ENCODE assay signal across 18 cellular contexts in genomic region chr20:36823126-36823525, GRCh38. TPM values are rescaled to one million over a fixed set of nuclear protein-coding genes. Genes with fewer than 3 reads are reported as not detected.
DNase-seq lines count a peak whose midpoint lies in the region; ATAC-seq, FAIRE-seq and TF ChIP-seq lines count a peak whose summit lies in the region.
"Had no signal": no experiment of that assay in that cellular context is flagged by ENCODE, and none has a peak within 500 bp of the region (broad histone marks: within the 10 kb centered on the region; RNA-seq: fewer than 3 reads in every experiment).

No MANE protein-coding gene starts in this region.

- peaks cover 33% of the 10 kb centered on the region for H3K4me1 Mint-ChIP-seq in mesothelial cell of epicardium

- H3K4me2 ChIP-seq in osteoblast (ENCODE audit: insufficient read depth, low read length), result no peak overlapping the region

- H3K9me3 Mint-ChIP-seq in mesothelial cell of epicardium, result no peaks in the 10 kb centered on the region

- H3K27ac Mint-ChIP-seq in mesothelial cell of epicardium, result no peak overlapping the region

- H3K4me3 ChIP-seq in osteoblast (ENCODE audit: insufficient read depth, low read length) (no peak overlapping the region), small intestine (ENCODE audit: low read depth in 1 of 2, low read length in 2 of 2) (no peak overlapping the region)
- H3K4me3 ChIP-seq: MG63 had no signal

- H3K27me3 Mint-ChIP-seq in mesothelial cell of epicardium (ENCODE audit: low read depth), result no peaks in the 10 kb centered on the region

- 51 to 75% (median 69%) methylated on average over 5 of the region's 5 CpGs for WGBS in small intestine, 3 donors

- no peak for TF ChIP-seq CTCF in 22Rv1 (IDR thresholded peaks at IDR 0.05)
- no peak for TF ChIP-seq CTCF in osteoblast (IDR thresholded peaks at IDR 0.05; ENCODE audit: extremely low read depth, low read depth, low read length)
- no peak for TF ChIP-seq CTCF in mesothelial cell of epicardium (IDR thresholded peaks at IDR 0.05; ENCODE audit: unreplicated experiment)

- H3K36me3 ChIP-seq in osteoblast (ENCODE audit: insufficient read depth, low read length), result peaks cover 56% of the 10 kb centered on the region
- peaks cover 0 to 4% of the 10 kb centered on the region in 2 donors for H3K36me3 ChIP-seq in small intestine (ENCODE audit: control insufficient read depth in 2 of 2, insufficient read depth in 2 of 2, low read length in 2 of 2)

- H3K27me3 ChIP-seq in osteoblast (ENCODE audit: insufficient read depth, low read length) (no peaks in the 10 kb centered on the region), small intestine (ENCODE audit: control insufficient read depth in 2 of 2, insufficient read depth in 2 of 2, low read length in 2 of 2) (no peaks in the 10 kb centered on the region)
- H3K27me3 ChIP-seq: MG63 had no signal

- no peak for FAIRE-seq in small intestine (lab: Jason Lieb, UNC)
- FAIRE-seq: astrocyte, urothelium cell line had no signal

- peaks cover 26% of the 10 kb centered on the region for H3K79me2 ChIP-seq in osteoblast (ENCODE audit: insufficient read depth, low read length)

- no peak overlapping the region for H2AFZ ChIP-seq in osteoblast (ENCODE audit: low read length)

- no peak for ATAC-seq in GM21447 (IDR thresholded peaks at IDR 0.05; ENCODE audit: unreplicated experiment)

- H3K36me3 Mint-ChIP-seq in mesothelial cell of epicardium, result peaks cover 37% of the 10 kb centered on the region

- H3K9me3 ChIP-seq in osteoblast (ENCODE audit: low read depth, low read length), result no peaks in the 10 kb centered on the region
- H3K9me3 ChIP-seq in small intestine (ENCODE audit: control insufficient read depth, low read depth), result no peaks in the 10 kb centered on the region
- H3K9me3 ChIP-seq: MG63 had no signal

- DNase-seq in NCI-H1694 (lab: John Stamatoyannopoulos, UW), result peak; percentile 63
- peak; percentile 83 for DNase-seq in cerebellum (ENCODE audit: low spot score)
- peak; percentile 63 for DNase-seq in osteoblast (ENCODE audit: insufficient read length, low spot score, missing footprints)
- DNase-seq in mesothelial cell of epicardium (ENCODE audit: low spot score in 2 of 2, unreplicated experiment in 2 of 2), result no peak
- no peak for DNase-seq in small intestine
- no peak for DNase-seq in SIG-M5 (lab: John Stamatoyannopoulos, UW)
- DNase-seq: activated gamma-delta T cell treated with Interleukin-2 at 50 U/mL for 16 hours; MG63; NCI-H2107; NK-92 treated with Interleukin-12 subunit alpha and Interleukin-12 subunit beta, amount 100 ng/mL, for 24 hours; T-helper 1 cell had no signal

- H3K4me1 ChIP-seq in osteoblast (ENCODE audit: insufficient read depth, low read length) (peaks cover 5% of the 10 kb centered on the region), small intestine (ENCODE audit: control insufficient read depth in 2 of 2, insufficient read depth in 1 of 2, low read depth in 1 of 2, low read length in 1 of 2) (no peaks in the 10 kb centered on the region)

- H4K20me1 ChIP-seq in osteoblast (ENCODE audit: insufficient read depth, low read length), result no peaks in the 10 kb centered on the region

- H3K27ac ChIP-seq in 22Rv1 (0 out of 2 replicates have a peak overlapping the region, but pooled peaks have one; percentile 26), osteoblast (ENCODE audit: low read depth, low read length) (no peak overlapping the region), small intestine (ENCODE audit: low read depth in 1 of 2, low read length in 1 of 2) (no peak overlapping the region)

- no peak overlapping the region for H3K4me3 Mint-ChIP-seq in mesothelial cell of epicardium

RNA-seq across cellular contexts. Expression of gene DSN1, which starts 49.6 kb away (rescaled TPM):
- total RNA-seq in cerebellum, result 10.2 TPM
- 8.0 and 9.7 TPM in 2 replicates for total RNA-seq in osteoblast
- total RNA-seq in mesothelial cell of epicardium, result 12.2 to 15.1 TPM (median 13.7 TPM) in 3 replicates
- polyA plus RNA-seq in small intestine, result 10 to 100 TPM in 2 of 3 donors, 1 to 10 TPM in 1; 8.9 to 12.5 (median 10.7) TPM

RNA-seq across cellular contexts. Expression of gene TLDC2, which starts 52.8 kb away (rescaled TPM):
- total RNA-seq in cerebellum (0.54 TPM), osteoblast (not detected in 2 replicates), mesothelial cell of epicardium (0.29 to 0.64 TPM (median 0.58 TPM) in 3 replicates)
- 10 to 100 TPM; 19.5 to 61.6 (median 43.6) TPM for polyA plus RNA-seq in small intestine
- total RNA-seq: activated CD8-positive, alpha-beta memory T cell treated with anti-CD3 and anti-CD28 coated beads for 36 hours; astrocyte; H4 had no signal
- polyA plus RNA-seq: neural cell had no signal

Comparison
In these comparisons a context has a peak if more than half of its experiments do, and no peak if none do; other contexts are left out.
1. DNase-seq: peak in NCI-H1694 (single experiment), cerebellum (single experiment) and osteoblast (single experiment); none in mesothelial cell of epicardium (0 of 2), small intestine (single experiment) and SIG-M5 (single experiment).